In the genomic region with DNA sequence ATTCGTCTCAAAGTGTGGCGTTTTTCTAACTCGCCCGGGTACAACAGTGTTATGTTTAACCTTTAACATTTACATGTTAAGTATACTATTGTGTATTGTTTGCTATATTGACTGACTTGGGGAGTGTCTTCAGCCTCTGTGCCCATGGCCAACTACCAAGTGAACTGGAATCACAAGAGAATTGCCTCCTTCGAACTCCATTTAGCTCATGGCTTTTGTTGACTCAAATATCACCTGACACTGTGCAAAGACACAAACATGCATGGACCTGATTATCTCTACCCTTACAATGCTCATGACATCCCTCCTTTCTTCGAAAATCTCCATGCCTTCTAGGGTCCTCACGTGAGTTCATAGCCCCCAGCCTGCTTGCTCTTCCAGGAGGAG, we compare ENCODE assay signal across 1 cellular context.
TF ChIP-seq lines count a peak whose summit lies in the region.

No MANE protein-coding gene starts in this region.

TF ChIP-seq in WTC11, 78 proteins besides CTCF, POLR2A, EP300 and RAD21 (continued from another document):
- TF ChIP-seq NR1H2 (CRISPR knock-in tag; IDR thresholded peaks at IDR 0.05): no peak
- TF ChIP-seq, protein P1, sequence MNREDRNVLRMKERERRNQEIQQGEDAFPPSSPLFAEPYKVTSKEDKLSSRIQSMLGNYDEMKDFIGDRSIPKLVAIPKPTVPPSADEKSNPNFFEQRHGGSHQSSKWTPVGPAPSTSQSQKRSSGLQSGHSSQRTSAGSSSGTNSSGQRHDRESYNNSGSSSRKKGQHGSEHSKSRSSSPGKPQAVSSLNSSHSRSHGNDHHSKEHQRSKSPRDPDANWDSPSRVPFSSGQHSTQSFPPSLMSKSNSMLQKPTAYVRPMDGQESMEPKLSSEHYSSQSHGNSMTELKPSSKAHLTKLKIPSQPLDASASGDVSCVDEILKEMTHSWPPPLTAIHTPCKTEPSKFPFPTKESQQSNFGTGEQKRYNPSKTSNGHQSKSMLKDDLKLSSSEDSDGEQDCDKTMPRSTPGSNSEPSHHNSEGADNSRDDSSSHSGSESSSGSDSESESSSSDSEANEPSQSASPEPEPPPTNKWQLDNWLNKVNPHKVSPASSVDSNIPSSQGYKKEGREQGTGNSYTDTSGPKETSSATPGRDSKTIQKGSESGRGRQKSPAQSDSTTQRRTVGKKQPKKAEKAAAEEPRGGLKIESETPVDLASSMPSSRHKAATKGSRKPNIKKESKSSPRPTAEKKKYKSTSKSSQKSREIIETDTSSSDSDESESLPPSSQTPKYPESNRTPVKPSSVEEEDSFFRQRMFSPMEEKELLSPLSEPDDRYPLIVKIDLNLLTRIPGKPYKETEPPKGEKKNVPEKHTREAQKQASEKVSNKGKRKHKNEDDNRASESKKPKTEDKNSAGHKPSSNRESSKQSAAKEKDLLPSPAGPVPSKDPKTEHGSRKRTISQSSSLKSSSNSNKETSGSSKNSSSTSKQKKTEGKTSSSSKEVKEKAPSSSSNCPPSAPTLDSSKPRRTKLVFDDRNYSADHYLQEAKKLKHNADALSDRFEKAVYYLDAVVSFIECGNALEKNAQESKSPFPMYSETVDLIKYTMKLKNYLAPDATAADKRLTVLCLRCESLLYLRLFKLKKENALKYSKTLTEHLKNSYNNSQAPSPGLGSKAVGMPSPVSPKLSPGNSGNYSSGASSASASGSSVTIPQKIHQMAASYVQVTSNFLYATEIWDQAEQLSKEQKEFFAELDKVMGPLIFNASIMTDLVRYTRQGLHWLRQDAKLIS (CRISPR knock-in tag; IDR thresholded peaks at IDR 0.05; ENCODE audit: borderline replicate concordance): no peak
- TF ChIP-seq, protein P2, sequence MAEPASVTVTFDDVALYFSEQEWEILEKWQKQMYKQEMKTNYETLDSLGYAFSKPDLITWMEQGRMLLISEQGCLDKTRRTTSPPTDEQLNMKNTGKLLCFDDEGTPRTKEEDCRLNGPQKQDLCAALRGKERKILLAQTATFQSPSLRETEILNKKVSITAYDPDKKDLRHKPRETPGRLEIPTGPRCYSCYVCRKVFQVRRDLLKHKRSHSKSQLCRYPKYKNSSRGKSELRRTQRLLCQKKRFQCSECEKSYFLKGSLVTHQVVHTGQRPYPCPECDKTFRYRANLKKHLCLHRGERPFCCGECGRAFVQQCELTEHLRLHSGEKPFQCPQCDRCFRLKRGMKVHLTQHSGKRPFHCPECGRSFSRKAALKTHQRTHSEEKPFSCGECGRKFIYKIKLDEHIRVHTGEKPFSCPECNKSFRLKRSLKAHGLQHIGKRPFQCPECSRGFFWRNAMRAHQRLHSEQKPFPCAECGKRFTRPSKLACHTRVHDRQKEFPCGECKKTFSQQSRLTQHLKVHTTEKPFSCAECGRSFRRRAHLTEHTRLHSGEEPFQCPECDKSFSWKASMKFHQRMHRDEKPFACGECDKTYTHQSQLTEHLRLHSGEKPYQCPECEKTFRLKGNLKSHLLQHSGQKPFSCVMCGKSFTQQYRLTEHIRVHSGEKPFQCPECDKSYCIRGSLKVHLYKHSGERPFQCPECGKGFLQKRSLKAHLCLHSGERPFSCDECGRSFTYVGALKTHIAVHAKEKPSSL (CRISPR knock-in tag; conservative IDR thresholded peaks at IDR 0.05): no peak
- TF ChIP-seq ATF1 (CRISPR knock-in tag; IDR thresholded peaks at IDR 0.05): no peak
- TF ChIP-seq RORB (CRISPR knock-in tag; IDR thresholded peaks at IDR 0.05): no peak
- TF ChIP-seq, protein P3, sequence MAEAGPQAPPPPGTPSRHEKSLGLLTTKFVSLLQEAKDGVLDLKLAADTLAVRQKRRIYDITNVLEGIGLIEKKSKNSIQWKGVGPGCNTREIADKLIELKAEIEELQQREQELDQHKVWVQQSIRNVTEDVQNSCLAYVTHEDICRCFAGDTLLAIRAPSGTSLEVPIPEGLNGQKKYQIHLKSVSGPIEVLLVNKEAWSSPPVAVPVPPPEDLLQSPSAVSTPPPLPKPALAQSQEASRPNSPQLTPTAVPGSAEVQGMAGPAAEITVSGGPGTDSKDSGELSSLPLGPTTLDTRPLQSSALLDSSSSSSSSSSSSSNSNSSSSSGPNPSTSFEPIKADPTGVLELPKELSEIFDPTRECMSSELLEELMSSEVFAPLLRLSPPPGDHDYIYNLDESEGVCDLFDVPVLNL (CRISPR knock-in tag; IDR thresholded peaks at IDR 0.05; ENCODE audit: borderline replicate concordance, low read depth): no peak
- TF ChIP-seq NFATC4 (CRISPR knock-in tag; IDR thresholded peaks at IDR 0.05): no peak
- no peak for TF ChIP-seq JUN (CRISPR knock-in tag; IDR thresholded peaks at IDR 0.05)
- TF ChIP-seq, protein P4, sequence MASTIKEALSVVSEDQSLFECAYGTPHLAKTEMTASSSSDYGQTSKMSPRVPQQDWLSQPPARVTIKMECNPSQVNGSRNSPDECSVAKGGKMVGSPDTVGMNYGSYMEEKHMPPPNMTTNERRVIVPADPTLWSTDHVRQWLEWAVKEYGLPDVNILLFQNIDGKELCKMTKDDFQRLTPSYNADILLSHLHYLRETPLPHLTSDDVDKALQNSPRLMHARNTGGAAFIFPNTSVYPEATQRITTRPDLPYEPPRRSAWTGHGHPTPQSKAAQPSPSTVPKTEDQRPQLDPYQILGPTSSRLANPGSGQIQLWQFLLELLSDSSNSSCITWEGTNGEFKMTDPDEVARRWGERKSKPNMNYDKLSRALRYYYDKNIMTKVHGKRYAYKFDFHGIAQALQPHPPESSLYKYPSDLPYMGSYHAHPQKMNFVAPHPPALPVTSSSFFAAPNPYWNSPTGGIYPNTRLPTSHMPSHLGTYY (CRISPR knock-in tag; IDR thresholded peaks at IDR 0.05): no peak
- no peak for TF ChIP-seq HMGA2 (CRISPR knock-in tag; IDR thresholded peaks at IDR 0.05)
TF ChIP-seq in WTC11: peak in this region for 0.
